In the genomic region with DNA sequence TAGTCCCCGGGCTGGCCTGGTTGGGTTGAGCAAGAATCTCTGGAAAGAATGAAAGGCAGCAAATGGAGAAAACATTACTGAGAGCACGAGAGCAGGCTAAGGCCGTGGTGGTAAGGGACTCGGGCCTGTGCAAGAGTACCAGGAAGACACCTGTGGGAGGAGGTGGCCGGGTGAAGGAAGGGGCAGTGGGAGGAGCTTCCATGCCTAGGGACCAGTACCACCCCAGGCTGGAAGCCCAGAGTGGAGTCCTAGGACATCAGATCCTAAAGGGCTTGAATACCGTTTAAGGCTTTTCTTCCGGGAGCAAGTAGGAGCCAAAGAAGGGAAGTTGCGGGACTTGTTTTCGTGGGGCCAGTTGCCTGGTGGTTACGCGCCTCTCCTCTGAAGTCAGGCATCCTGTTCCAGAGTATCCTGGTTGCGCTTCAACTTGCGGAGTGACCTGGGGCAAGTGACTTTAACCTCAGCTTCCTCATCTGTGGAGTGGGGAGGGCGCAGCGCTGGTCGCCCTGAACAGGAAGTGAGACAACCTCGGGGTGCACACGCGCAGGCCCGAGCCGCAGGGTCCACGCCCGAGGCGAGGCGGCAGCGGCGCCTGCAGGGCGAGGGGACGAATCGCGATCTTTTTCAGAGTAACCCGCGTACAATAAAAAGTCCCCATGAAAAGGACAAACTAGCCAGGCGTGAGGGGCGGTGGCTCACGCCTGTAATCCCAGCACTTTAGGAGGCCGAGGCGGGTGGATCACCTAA, we compare ENCODE assay signal across 8 cellular contexts. TPM values are rescaled to one million over a fixed set of nuclear protein-coding genes. Genes with fewer than 3 reads are reported as not detected.
DNase-seq lines count a peak whose midpoint lies in the region; ATAC-seq and TF ChIP-seq lines count a peak whose summit lies in the region.

No MANE protein-coding gene starts in this region.

- TF ChIP-seq CTCF in AG10803 (conservative IDR thresholded peaks at IDR 0.05; ENCODE audit: low read length) (peak; percentile 64), dorsolateral prefrontal cortex (IDR thresholded peaks at IDR 0.05 in 54 of 56, conservative IDR thresholded peaks at IDR 0.05 in 2 of 56; ENCODE audit: low read depth in 1 of 56, partially characterized antibody in 56 of 56) (peak in 54 of 56 donors; percentile 43 to 74 (median 62)), lower lobe of right lung (IDR thresholded peaks at IDR 0.05) (peak; percentile 64)

- H3K27me3 ChIP-seq in dorsolateral prefrontal cortex = no peaks in the 10 kb centered on the region
- no peaks in the 10 kb centered on the region for H3K27me3 ChIP-seq in lower lobe of right lung (ENCODE audit: low read depth)

- H3K9me3 ChIP-seq in lower lobe of right lung = no peaks in the 10 kb centered on the region

- H3K4me3 ChIP-seq in AG10803 (ENCODE audit: low read length) (peak overlapping the region; percentile 91), dorsolateral prefrontal cortex (peak overlapping the region; percentile 63 to 100 (median 96)), lower lobe of right lung (peak overlapping the region; percentile 65)

- H3K4me1 ChIP-seq in lower lobe of right lung = peaks cover 38% of the 10 kb centered on the region

- H3K36me3 ChIP-seq in lower lobe of right lung = peaks cover 26% of the 10 kb centered on the region

- H3K27ac ChIP-seq in dorsolateral prefrontal cortex (peak overlapping the region; percentile 49 to 94 (median 81)), lower lobe of right lung (peak overlapping the region; percentile 96)

- DNase-seq in AG10803 (ENCODE audit: low read depth) = peak; percentile 76
- peak; percentile 35 to 77 for DNase-seq in NCI-H524 (lab: John Stamatoyannopoulos, UW)
- DNase-seq in activated CD4-positive, alpha-beta T cell treated with anti-CD3 and anti-CD28 coated beads, Interleukin-2, amount 50 U/mL, for 4 hours = peak; percentile 65 to 66
- peak; percentile 41 to 82 (median 74) for DNase-seq in dorsolateral prefrontal cortex
- peak; percentile 95 for DNase-seq in lower lobe of right lung
- peak; percentile 47 to 58 (median 55) for DNase-seq in stimulated activated CD4-positive, alpha-beta T cell treated with anti-CD3 and anti-CD28 coated beads, TNF-alpha, amount 100 ng/mL, for 1 hour (ENCODE audit: low read depth in 3 of 3, low spot score in 1 of 3)

- intact Hi-C loops in dorsolateral prefrontal cortex (cut with DNase I) (loop anchor here (2.0 to 10.0 kb wide), 6 partner anchors 31 to 327 kb away; a partner anchor contains a TSS), lower lobe of right lung (cut with DNase I) (no loop called here)

- peak; percentile 63 for ATAC-seq in GM18909 (IDR thresholded peaks at IDR 0.05; ENCODE audit: poor library complexity, unreplicated experiment)
- ATAC-seq in HG03342 (IDR thresholded peaks at IDR 0.05; ENCODE audit: unreplicated experiment) = peak; percentile 64
- peak; percentile 89 to 91 for ATAC-seq in lower lobe of right lung

RNA-seq across cellular contexts. Expression of a gene that starts 1.1 kb away (rescaled TPM):
- total RNA-seq in dorsolateral prefrontal cortex (100 to 1,000 TPM in 4 of 120 experiments, 10 to 100 TPM in 116; 61.5 to 125 (median 76.3) TPM), lower lobe of right lung (76.9 TPM)

RNA-seq across cellular contexts. Expression of a gene that starts 2.7 kb away (rescaled TPM):
- total RNA-seq in dorsolateral prefrontal cortex (under 1 TPM in 1 of 120 experiments, not detected in 119; 0.35 TPM), lower lobe of right lung (not detected)

RNA-seq across cellular contexts. Expression of a gene that starts 31.0 kb away (rescaled TPM):
- 100 to 1,000 TPM in 117 of 120 experiments, 10 to 100 TPM in 3; 69.5 to 175 (median 137) TPM for total RNA-seq in dorsolateral prefrontal cortex
- 54.5 TPM for total RNA-seq in lower lobe of right lung

RNA-seq across cellular contexts. Expression of a gene that starts 32.9 kb away (rescaled TPM):
- total RNA-seq in dorsolateral prefrontal cortex (10 to 100 TPM in 114 of 120 experiments, 1 to 10 TPM in 6; 7.8 to 28.3 (median 16.0) TPM), lower lobe of right lung (9.9 TPM)

Comparison
In these comparisons a context has a peak if more than half of its experiments do, and no peak if none do; other contexts are left out.
1. Peak in every context shown above with its lines: DNase-seq, ATAC-seq, H3K4me3 ChIP-seq and H3K27ac ChIP-seq.